In the genomic region with DNA sequence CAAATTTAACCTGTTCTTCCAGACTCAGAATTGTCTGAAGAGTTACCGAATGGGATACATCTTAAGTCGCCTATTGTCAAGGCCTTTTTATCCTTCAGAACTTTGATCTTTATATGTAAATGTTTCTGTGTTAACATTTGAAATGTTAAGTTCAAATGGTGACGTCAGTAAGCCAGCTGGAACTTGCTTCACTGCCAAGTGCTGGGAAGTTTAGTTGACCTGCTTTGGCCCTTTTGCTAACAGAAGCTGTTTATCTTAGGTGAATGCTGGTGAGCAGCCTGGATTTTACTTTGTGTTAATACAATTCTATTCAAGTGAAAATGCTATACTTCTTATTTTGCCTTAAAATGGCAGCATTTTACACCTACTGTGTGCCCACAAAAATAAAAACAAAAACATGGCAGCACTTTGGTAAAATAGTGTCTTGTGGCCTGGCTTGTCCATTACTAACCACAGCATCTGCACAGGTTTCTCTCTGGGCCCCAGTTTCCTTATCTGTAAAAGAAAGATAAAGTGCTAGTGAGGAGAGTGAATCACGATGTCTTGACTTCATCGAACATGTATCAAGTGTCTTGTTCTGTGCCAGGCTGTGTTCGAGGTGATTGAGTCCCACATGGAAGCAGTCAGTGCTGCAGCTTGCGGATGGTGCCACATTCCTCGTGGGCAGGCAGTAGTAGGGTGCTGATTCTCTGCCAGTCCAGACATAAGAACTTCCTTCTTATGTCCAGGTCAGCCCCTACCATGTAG, we compare ENCODE assay signal across 1 cellular context.
TF ChIP-seq lines count a peak whose summit lies in the region.

No MANE protein-coding gene starts in this region.

TF ChIP-seq in HEK293, 187 proteins besides CTCF, POLR2A, EP300 and RAD21 (continued from another document):
- no peak for TF ChIP-seq TCF7L2 (IDR thresholded peaks at IDR 0.05; ENCODE audit: borderline replicate concordance, low read depth, low read length)
- no peak for TF ChIP-seq KLF7 (tag by site-specific recombination; IDR thresholded peaks at IDR 0.05; ENCODE audit: borderline replicate concordance)
- no peak for TF ChIP-seq ZNF621 (tag by site-specific recombination; IDR thresholded peaks at IDR 0.05)
- no peak for TF ChIP-seq ZNF571 (tag by site-specific recombination; IDR thresholded peaks at IDR 0.05)
- no peak for TF ChIP-seq ZFP41 (tag by site-specific recombination; IDR thresholded peaks at IDR 0.05; ENCODE audit: borderline replicate concordance)
- TF ChIP-seq ATF2 (tag by site-specific recombination; IDR thresholded peaks at IDR 0.05; ENCODE audit: low read depth) = peak; percentile 92
- no peak for TF ChIP-seq ZNF155 (tag by site-specific recombination; IDR thresholded peaks at IDR 0.05)
- TF ChIP-seq OSR2 (tag by site-specific recombination; IDR thresholded peaks at IDR 0.05) = peak; percentile 16; the same call in 1 of the 2 replicates
- TF ChIP-seq ZNF747 (tag by site-specific recombination; IDR thresholded peaks at IDR 0.05) = no peak
- no peak for TF ChIP-seq ZNF530 (tag by site-specific recombination; IDR thresholded peaks at IDR 0.05; ENCODE audit: low read depth)
- TF ChIP-seq ZNF561 (tag by site-specific recombination; IDR thresholded peaks at IDR 0.05; ENCODE audit: borderline replicate concordance) = no peak
- no peak for TF ChIP-seq ZNF544 (tag by site-specific recombination; IDR thresholded peaks at IDR 0.05)
- TF ChIP-seq, protein P1, sequence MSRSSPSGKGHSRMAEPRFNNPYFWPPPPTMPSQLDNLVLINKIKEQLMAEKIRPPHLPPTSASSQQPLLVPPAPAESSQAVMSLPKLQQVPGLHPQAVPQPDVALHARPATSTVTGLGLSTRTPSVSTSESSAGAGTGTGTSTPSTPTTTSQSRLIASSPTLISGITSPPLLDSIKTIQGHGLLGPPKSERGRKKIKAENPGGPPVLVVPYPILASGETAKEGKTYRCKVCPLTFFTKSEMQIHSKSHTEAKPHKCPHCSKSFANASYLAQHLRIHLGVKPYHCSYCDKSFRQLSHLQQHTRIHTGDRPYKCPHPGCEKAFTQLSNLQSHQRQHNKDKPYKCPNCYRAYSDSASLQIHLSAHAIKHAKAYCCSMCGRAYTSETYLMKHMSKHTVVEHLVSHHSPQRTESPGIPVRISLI (tag by site-specific recombination; IDR thresholded peaks at IDR 0.05) = no peak
- TF ChIP-seq, protein P2, sequence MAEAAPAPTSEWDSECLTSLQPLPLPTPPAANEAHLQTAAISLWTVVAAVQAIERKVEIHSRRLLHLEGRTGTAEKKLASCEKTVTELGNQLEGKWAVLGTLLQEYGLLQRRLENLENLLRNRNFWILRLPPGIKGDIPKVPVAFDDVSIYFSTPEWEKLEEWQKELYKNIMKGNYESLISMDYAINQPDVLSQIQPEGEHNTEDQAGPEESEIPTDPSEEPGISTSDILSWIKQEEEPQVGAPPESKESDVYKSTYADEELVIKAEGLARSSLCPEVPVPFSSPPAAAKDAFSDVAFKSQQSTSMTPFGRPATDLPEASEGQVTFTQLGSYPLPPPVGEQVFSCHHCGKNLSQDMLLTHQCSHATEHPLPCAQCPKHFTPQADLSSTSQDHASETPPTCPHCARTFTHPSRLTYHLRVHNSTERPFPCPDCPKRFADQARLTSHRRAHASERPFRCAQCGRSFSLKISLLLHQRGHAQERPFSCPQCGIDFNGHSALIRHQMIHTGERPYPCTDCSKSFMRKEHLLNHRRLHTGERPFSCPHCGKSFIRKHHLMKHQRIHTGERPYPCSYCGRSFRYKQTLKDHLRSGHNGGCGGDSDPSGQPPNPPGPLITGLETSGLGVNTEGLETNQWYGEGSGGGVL (tag by site-specific recombination; IDR thresholded peaks at IDR 0.05) = no peak
- no peak for TF ChIP-seq ZBTB44 (tag by site-specific recombination; IDR thresholded peaks at IDR 0.05)
- TF ChIP-seq ZNF211 (tag by site-specific recombination; IDR thresholded peaks at IDR 0.05; ENCODE audit: low read depth) = no peak
- no peak for TF ChIP-seq KLF1 (tag by site-specific recombination; IDR thresholded peaks at IDR 0.05)
- TF ChIP-seq SETDB1 (IDR thresholded peaks at IDR 0.05; ENCODE audit: insufficient read length, low read length) = no peak
- no peak for TF ChIP-seq ZNF785 (tag by site-specific recombination; IDR thresholded peaks at IDR 0.05)
- TF ChIP-seq FEZF1 (tag by site-specific recombination; IDR thresholded peaks at IDR 0.05) = peak; percentile 60
- TF ChIP-seq ZBTB49 (tag by site-specific recombination; IDR thresholded peaks at IDR 0.05; ENCODE audit: low read depth) = no peak
- TF ChIP-seq ZBTB17 (tag by site-specific recombination; IDR thresholded peaks at IDR 0.05) = peak; percentile 39; the same call in 1 of the 2 replicates
- no peak for TF ChIP-seq GLI4 (tag by site-specific recombination; IDR thresholded peaks at IDR 0.05)
- TF ChIP-seq PRDM1 (tag by site-specific recombination; IDR thresholded peaks at IDR 0.05) = no peak; the same call in 1 of the 2 replicates
- TF ChIP-seq GLI2 (tag by site-specific recombination; IDR thresholded peaks at IDR 0.05; ENCODE audit: borderline replicate concordance, low read depth) = no peak
- TF ChIP-seq ZNF473 (tag by site-specific recombination; IDR thresholded peaks at IDR 0.05) = no peak
TF ChIP-seq in HEK293: peak in this region for 7.
